ENCODE assay signal across 9 cellular contexts in genomic region chr1:246583448-246584185, GRCh38. TPM values are rescaled to one million over a fixed set of nuclear protein-coding genes. Genes with fewer than 3 reads are reported as not detected.
DNase-seq lines count a peak whose midpoint lies in the region; ATAC-seq and TF ChIP-seq lines count a peak whose summit lies in the region.
"Had no signal": no experiment of that assay in that cellular context is flagged by ENCODE, and none has a peak within 500 bp of the region (broad histone marks: within the 10 kb centered on the region; RNA-seq: fewer than 3 reads in every experiment).

No MANE protein-coding gene starts in this region.

- TF ChIP-seq CTCF in Peyer's patch (IDR thresholded peaks at IDR 0.05), result no peak
- no peak for TF ChIP-seq CTCF in tibial artery (IDR thresholded peaks at IDR 0.05)

- intact Hi-C loops in activated CD4-positive, alpha-beta T cell treated with anti-CD3 and anti-CD28 coated beads for 36 hours (cut with DNase I, micrococcal nuclease), result no loop called here
- intact Hi-C loops in right cardiac atrium (cut with DNase I), result no loop called here
- intact Hi-C loops in tibial artery (cut with DNase I; ENCODE audit: low total_unique reads), result no loop called here
- intact Hi-C loops in CD4-positive, alpha-beta memory T cell (cut with micrococcal nuclease), result no loop called here

- H3K36me3 ChIP-seq in Peyer's patch (no peaks in the 10 kb centered on the region), tibial artery (no peaks in the 10 kb centered on the region)
- peaks cover 15% of the 10 kb centered on the region for H3K36me3 ChIP-seq in CD4-positive, alpha-beta memory T cell (ENCODE audit: insufficient read depth, low read length)
- H3K36me3 ChIP-seq: BE2C had no signal

- H3K27ac ChIP-seq in Peyer's patch (peak overlapping the region in 3 of 4 donors; percentile 66 to 95 (median 84)), right cardiac atrium (ENCODE audit: low read length) (peak overlapping the region; percentile 53), tibial artery (peak overlapping the region; percentile 2 to 8)
- no peak overlapping the region for H3K27ac ChIP-seq in CD4-positive, alpha-beta memory T cell (ENCODE audit: low read depth, low read length)

- peaks cover 18% of the 10 kb centered on the region for H3K36me3 Mint-ChIP-seq in activated CD4-positive, alpha-beta T cell treated with anti-CD3 and anti-CD28 coated beads for 36 hours (ENCODE audit: low read depth)
- peaks cover 28 to 47% of the 10 kb centered on the region in 2 donors for H3K36me3 Mint-ChIP-seq in CD4-positive, alpha-beta memory T cell

- TF ChIP-seq POLR2A in Peyer's patch (IDR thresholded peaks at IDR 0.05), result peak in 1 of 2 donors; percentile 24

- peak overlapping the region in 2 of 4 donors; percentile 47 to 61 for H3K4me3 ChIP-seq in Peyer's patch
- H3K4me3 ChIP-seq in right cardiac atrium (ENCODE audit: low read length), result no peak overlapping the region
- no peak overlapping the region for H3K4me3 ChIP-seq in tibial artery
- no peak overlapping the region for H3K4me3 ChIP-seq in CD4-positive, alpha-beta memory T cell (ENCODE audit: low read length in 2 of 2)

- POLR2A ChIA-PET in activated CD4-positive, alpha-beta T cell treated with anti-CD3 and anti-CD28 coated beads for 36 hours (lab: Charles Lee), result no interaction called here
- POLR2A ChIA-PET in CD4-positive, alpha-beta memory T cell (lab: Charles Lee; ENCODE audit: partially characterized antibody), result no interaction called here

- no peaks in the 10 kb centered on the region for H3K9me3 ChIP-seq in Peyer's patch
- H3K9me3 ChIP-seq in right cardiac atrium (ENCODE audit: control insufficient read depth, low read length), result no peaks in the 10 kb centered on the region
- no peaks in the 10 kb centered on the region for H3K9me3 ChIP-seq in tibial artery
- no peaks in the 10 kb centered on the region for H3K9me3 ChIP-seq in CD4-positive, alpha-beta memory T cell (ENCODE audit: control insufficient read depth in 1 of 2, low read length in 2 of 2)
- H3K9me3 ChIP-seq: BE2C had no signal

- CTCF ChIA-PET in activated CD4-positive, alpha-beta T cell treated with anti-CD3 and anti-CD28 coated beads for 36 hours (lab: Charles Lee), result no interaction called here
- CTCF ChIA-PET in CD4-positive, alpha-beta memory T cell (lab: Charles Lee; ENCODE audit: partially characterized antibody), result interaction anchor here (0.6 kb wide), 1 partner anchor 44 kb away, joined by 3 read pairs; no protein-coding TSS in a partner anchor

- H3K27me3 ChIP-seq in Peyer's patch (no peaks in the 10 kb centered on the region), right cardiac atrium (ENCODE audit: control insufficient read depth, insufficient read depth) (no peaks in the 10 kb centered on the region), tibial artery (no peaks in the 10 kb centered on the region)
- no peaks in the 10 kb centered on the region for H3K27me3 ChIP-seq in CD4-positive, alpha-beta memory T cell (ENCODE audit: insufficient read depth, low read length)
- H3K27me3 ChIP-seq: BE2C had no signal

- DNase-seq in activated CD4-positive, alpha-beta T cell treated with anti-CD3 and anti-CD28 coated beads for 36 hours, result no peak
- no peak for DNase-seq in activated CD4-positive, alpha-beta T cell treated with anti-CD3 and anti-CD28 coated beads, Interleukin-2, amount 50 U/mL, for 4 hours
- DNase-seq in Peyer's patch, result peak in 1 of 3 donors; percentile 73
- peak in 1 of 3 donors; percentile 28 for DNase-seq in right cardiac atrium
- DNase-seq in tibial artery, result peak in 1 of 2 donors; percentile 80
- no peak for DNase-seq in CD4-positive, alpha-beta memory T cell
- DNase-seq in NCI-H524 (lab: John Stamatoyannopoulos, UW), result no peak
- DNase-seq: BE2C had no signal

- no peak for ATAC-seq in activated CD4-positive, alpha-beta T cell treated with anti-CD3 and anti-CD28 coated beads for 36 hours
- peak; percentile 81 to 84 for ATAC-seq in right cardiac atrium
- ATAC-seq in GM19452 (IDR thresholded peaks at IDR 0.05; ENCODE audit: unreplicated experiment), result no peak

- peak overlapping the region; percentile 24 for H3K27ac Mint-ChIP-seq in activated CD4-positive, alpha-beta T cell treated with anti-CD3 and anti-CD28 coated beads for 36 hours
- H3K27ac Mint-ChIP-seq in CD4-positive, alpha-beta memory T cell, result peak overlapping the region in 3 of 7 donors; percentile 39 to 61 (median 50)

- H3K4me1 ChIP-seq in Peyer's patch, result peaks cover 0 to 53% (median 5%) of the 10 kb centered on the region in 4 donors
- peaks cover 25% of the 10 kb centered on the region for H3K4me1 ChIP-seq in right cardiac atrium (ENCODE audit: control insufficient read depth, insufficient read depth, low read length)
- peaks cover 0 to 82% (median 42%) of the 10 kb centered on the region in 4 donors for H3K4me1 ChIP-seq in tibial artery
- H3K4me1 ChIP-seq in CD4-positive, alpha-beta memory T cell (ENCODE audit: insufficient read depth, low read length), result peaks cover 66% of the 10 kb centered on the region
- H3K4me1 ChIP-seq: BE2C had no signal

- no peaks in the 10 kb centered on the region for H3K27me3 Mint-ChIP-seq in activated CD4-positive, alpha-beta T cell treated with anti-CD3 and anti-CD28 coated beads for 36 hours
- no peaks in the 10 kb centered on the region for H3K27me3 Mint-ChIP-seq in CD4-positive, alpha-beta memory T cell

- H3K9me3 Mint-ChIP-seq in activated CD4-positive, alpha-beta T cell treated with anti-CD3 and anti-CD28 coated beads for 36 hours (ENCODE audit: low read depth), result no peaks in the 10 kb centered on the region
- no peaks in the 10 kb centered on the region for H3K9me3 Mint-ChIP-seq in CD4-positive, alpha-beta memory T cell

- 77% methylated on average over 6 of the region's 6 CpGs for WGBS in right cardiac atrium

- H3K4me3 Mint-ChIP-seq in activated CD4-positive, alpha-beta T cell treated with anti-CD3 and anti-CD28 coated beads for 36 hours, result no peak overlapping the region
- H3K4me3 Mint-ChIP-seq in CD4-positive, alpha-beta memory T cell, result no peak overlapping the region

- H3K4me1 Mint-ChIP-seq in activated CD4-positive, alpha-beta T cell treated with anti-CD3 and anti-CD28 coated beads for 36 hours, result peaks cover 63% of the 10 kb centered on the region
- peaks cover 46 to 81% (median 57%) of the 10 kb centered on the region in 4 donors for H3K4me1 Mint-ChIP-seq in CD4-positive, alpha-beta memory T cell

RNA-seq across cellular contexts. Expression of gene CNST, which starts 17.4 kb away (rescaled TPM):
- 10 to 100 TPM; 23.6 to 24.2 TPM for total RNA-seq in activated CD4-positive, alpha-beta T cell treated with anti-CD3 and anti-CD28 coated beads for 36 hours
- total RNA-seq in Peyer's patch (10 to 100 TPM; 62.0 to 75.7 (median 69.8) TPM), right cardiac atrium (10 to 100 TPM; 18.6 to 32.6 (median 21.4) TPM)
- polyA plus RNA-seq in right cardiac atrium, result 7.3 TPM
- total RNA-seq in CD4-positive, alpha-beta memory T cell, result 100 to 1,000 TPM in 1 of 2 experiments, 10 to 100 TPM in 1; 97.8 to 103 TPM
- polyA plus RNA-seq in CD4-positive, alpha-beta memory T cell, result 10 to 100 TPM; 36.2 to 58.3 TPM

RNA-seq across cellular contexts. Expression of gene TFB2M, which starts 17.6 kb away (rescaled TPM):
- 10 to 100 TPM; 14.1 to 17.3 TPM for total RNA-seq in activated CD4-positive, alpha-beta T cell treated with anti-CD3 and anti-CD28 coated beads for 36 hours
- total RNA-seq in Peyer's patch, result 1 to 10 TPM; 5.6 to 8.4 (median 6.5) TPM
- total RNA-seq in right cardiac atrium, result 10 to 100 TPM in 3 of 4 donors, 1 to 10 TPM in 1; 9.9 to 13.6 (median 10.5) TPM
- polyA plus RNA-seq in right cardiac atrium, result 11.5 TPM
- 1 to 10 TPM; 8.8 to 9.6 TPM for total RNA-seq in CD4-positive, alpha-beta memory T cell
- 10 to 100 TPM; 16.4 to 29.0 TPM for polyA plus RNA-seq in CD4-positive, alpha-beta memory T cell

Comparison
In these comparisons a context has a peak if more than half of its experiments do, and no peak if none do; other contexts are left out.
1. ATAC-seq: peak in right cardiac atrium (2 of 2); none in activated CD4-positive, alpha-beta T cell treated with anti-CD3 and anti-CD28 coated beads for 36 hours (single experiment) and GM19452 (single experiment).